ENCODE assay signal across 8 cellular contexts in the genomic region with DNA sequence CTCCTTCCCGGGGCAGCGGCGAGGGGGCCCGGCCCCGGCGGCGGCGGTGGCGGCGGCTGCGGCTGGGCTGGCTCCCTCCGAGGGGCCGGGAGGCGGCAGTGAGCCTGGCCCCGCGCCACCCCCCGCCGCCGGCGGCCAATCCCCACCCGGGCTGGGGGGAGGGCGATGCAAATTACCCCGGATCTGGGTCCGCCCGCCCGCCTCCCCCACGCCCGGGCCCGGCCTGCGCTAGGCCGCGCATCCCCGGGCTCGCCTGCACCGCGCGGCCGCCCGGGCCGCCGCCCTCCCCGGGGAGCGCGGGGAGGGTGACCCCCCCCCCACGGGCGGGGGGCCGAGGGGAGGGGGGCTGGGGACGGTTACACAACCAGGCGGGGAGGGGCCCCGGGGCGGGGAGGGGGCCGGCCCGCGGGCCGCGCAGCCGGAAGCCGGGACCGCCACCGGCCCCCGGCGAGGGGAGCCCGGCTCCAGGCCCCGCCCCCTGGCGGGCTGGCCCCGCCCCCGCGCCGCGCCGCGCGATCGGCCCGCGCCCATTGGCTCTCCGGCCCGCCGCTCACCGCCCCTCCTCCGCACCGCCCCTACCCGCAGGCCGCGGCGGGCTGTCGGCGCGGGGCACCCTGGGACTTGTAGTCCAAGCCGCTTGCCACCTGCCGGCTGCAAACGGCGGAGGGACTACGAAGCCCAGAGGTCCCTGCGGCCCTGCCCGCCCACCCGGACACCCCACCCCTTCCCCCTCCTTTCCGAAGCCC. TPM values are rescaled to one million over a fixed set of nuclear protein-coding genes. Genes with fewer than 3 reads are reported as not detected.
A peak's percentile ranks its signal among the peaks of the same experiment; 100 is the strongest.
DNase-seq lines count a peak whose midpoint lies in the region; ATAC-seq and TF ChIP-seq lines count a peak whose summit lies in the region.

No MANE protein-coding gene starts in this region.

- peaks cover 11% of the 10 kb centered on the region for H3K36me3 ChIP-seq in BJ (ENCODE audit: control insufficient read depth, insufficient read depth, low read length)

- no peaks in the 10 kb centered on the region for H3K27me3 ChIP-seq in BJ (ENCODE audit: control insufficient read depth, insufficient read depth, low read length)

- TF ChIP-seq CTCF in BJ (IDR thresholded peaks at IDR 0.05; ENCODE audit: insufficient read depth, low read depth, low read length) = no peak
- TF ChIP-seq CTCF in chondrocyte (IDR thresholded peaks at IDR 0.05) = peak; percentile 10

- no peaks in the 10 kb centered on the region for H3K36me3 Mint-ChIP-seq in chondrocyte (ENCODE audit: low read depth)

- peak overlapping the region; percentile 97 for H3K4me3 ChIP-seq in BJ (ENCODE audit: low read depth, low read length)

- no peak overlapping the region for H3K27ac Mint-ChIP-seq in chondrocyte (ENCODE audit: unreplicated experiment)

- CTCF ChIA-PET in BJ (lab: Yijun Ruan, JAX) = interaction anchor here (0.6 kb wide), 1 partner anchor 11 kb away, joined by 3 read pairs; no protein-coding TSS in a partner anchor

- peak overlapping the region; percentile 56 for H3K4me3 Mint-ChIP-seq in chondrocyte (ENCODE audit: unreplicated experiment)

- no peaks in the 10 kb centered on the region for H3K9me3 Mint-ChIP-seq in chondrocyte (ENCODE audit: low read depth)

- no peaks in the 10 kb centered on the region for H3K27me3 Mint-ChIP-seq in chondrocyte (ENCODE audit: low read depth)

- H3K4me1 Mint-ChIP-seq in chondrocyte (ENCODE audit: low read depth) = peaks cover 23% of the 10 kb centered on the region

- ATAC-seq in HG03439 (IDR thresholded peaks at IDR 0.05; ENCODE audit: unreplicated experiment) = peak; percentile 60

- POLR2A ChIA-PET in BJ (lab: Charles Lee) = no interaction called here

- DNase-seq in BJ (ENCODE audit: low read depth) (peak; percentile 56), GM19240 (ENCODE audit: insufficient read length, low spot score) (peak; percentile 98), NCI-H510A treated with DMSO at 0.1 percent for 48 hours (lab: John Stamatoyannopoulos, UW) (peak; percentile 95), chondrocyte (ENCODE audit: low spot score) (peak; percentile 99), left kidney (ENCODE audit: low read depth, low spot score) (peak; percentile 98)
- peak; percentile 95 to 97 for DNase-seq in activated CD4-positive, alpha-beta T cell treated with anti-CD3 and anti-CD28 coated beads for 4 hours
- peak; percentile 93 to 98 for DNase-seq in stimulated activated CD4-positive, alpha-beta T cell treated with anti-CD3 and anti-CD28 coated beads, Interleukin-2, amount 100 ng/mL, for 48 hours

RNA-seq across cellular contexts. Expression of gene ZBTB7A, which starts 1.1 kb away (rescaled TPM):
- polyA plus RNA-seq in BJ (2011; rRNA removed) = 4.2 and 7.5 TPM in 2 replicates
- polyA minus RNA-seq in BJ (2011; rRNA and poly(A)+ RNA removed) = 3.5 and 6.4 TPM in 2 replicates
- total RNA-seq in chondrocyte = 29.4 to 29.9 TPM (median 29.5 TPM) in 3 replicates

RNA-seq across cellular contexts. Expression of gene PIAS4, which starts 58.1 kb away (rescaled TPM):
- polyA plus RNA-seq in BJ (2011; rRNA removed) = 10.9 and 18.2 TPM in 2 replicates
- 10.9 and 14.0 TPM in 2 replicates for polyA minus RNA-seq in BJ (2011; rRNA and poly(A)+ RNA removed)
- total RNA-seq in chondrocyte = 26.3 to 29.7 TPM (median 26.7 TPM) in 3 replicates

RNA-seq across cellular contexts. Expression of gene MAP2K2, which starts 58.3 kb away (rescaled TPM):
- polyA plus RNA-seq in BJ (2011; rRNA removed) = 76.9 and 143 TPM in 2 replicates
- 62.9 and 76.0 TPM in 2 replicates for polyA minus RNA-seq in BJ (2011; rRNA and poly(A)+ RNA removed)
- total RNA-seq in chondrocyte = 131 to 168 TPM (median 158 TPM) in 3 replicates

Comparison
In these comparisons a context has a peak if more than half of its experiments do, and no peak if none do; other contexts are left out.
1. Peak in every context shown above with its lines: DNase-seq, ATAC-seq and H3K4me3 ChIP-seq.